ENCODE assay signal across 11 cellular contexts in genomic region chr19:55473613-55474012, GRCh38. TPM values are rescaled to one million over a fixed set of nuclear protein-coding genes. Genes with fewer than 3 reads are reported as not detected.
DNase-seq lines count a peak whose midpoint lies in the region; ATAC-seq and TF ChIP-seq lines count a peak whose summit lies in the region.
"Had no signal": no experiment of that assay in that cellular context is flagged by ENCODE, and none has a peak within 500 bp of the region (broad histone marks: within the 10 kb centered on the region; RNA-seq: fewer than 3 reads in every experiment).

No MANE protein-coding gene starts in this region.

- DNase-seq in EH (ENCODE audit: low read depth) (peak; percentile 46), Panc1 (ENCODE audit: low read depth, low spot score) (no peak), left kidney (ENCODE audit: low read depth, low spot score) (peak; percentile 49), GM19238 (ENCODE audit: insufficient read length, low spot score) (no peak), KBM-7 (no peak), NCI-H1417 treated with DMSO at 0.1 percent for 48 hours (lab: John Stamatoyannopoulos, UW) (no peak)
- DNase-seq: activated CD4-positive, alpha-beta memory T cell treated with anti-CD3 and anti-CD28 coated beads, Interleukin-2, amount 10 ng/mL, durations not matched to agents 7 days and 5 days; activated naive CD4-positive, alpha-beta T cell treated with Interleukin-2 at 50 U/mL for 16 hours; cerebellar nuclear complex; NCI-H2171 had no signal

- no peak overlapping the region for H3K4me3 ChIP-seq in Panc1 (ENCODE audit: low read depth in 2 of 2, low read length in 2 of 2)

- peaks cover 45% of the 10 kb centered on the region for H3K4me1 ChIP-seq in Panc1 (ENCODE audit: control insufficient read depth, insufficient read depth, low read length)

- H3K36me3 ChIP-seq in Panc1 (ENCODE audit: control insufficient read depth, insufficient read depth, low read length) = no peaks in the 10 kb centered on the region

- intact Hi-C loops in Panc1 (cut with micrococcal nuclease; ENCODE audit: unreplicated experiment) = no loop called here

- H3K27me3 ChIP-seq in Panc1 (ENCODE audit: control insufficient read depth, insufficient read depth, low read length) = no peaks in the 10 kb centered on the region

- no peaks in the 10 kb centered on the region for H3K9me3 ChIP-seq in Panc1 (ENCODE audit: control insufficient read depth, insufficient read depth, low read depth, low read length)

- no TSS peak for BruUV-seq in Panc1 (replicated peaks; lab: Mats Ljungman, UMichigan)

- POLR2A ChIA-PET in Panc1 (lab: Charles Lee) = interaction anchor here (1.0 kb wide), 1 partner anchor 12 kb away, joined by 3 read pairs; the partner anchor contains the start of gene ISOC2

- in situ Hi-C loops in Panc1 (cut with HindIII; ENCODE audit: low pct_unique_long_range_greater_than_20kb, low sequenced_read_pairs) (no loop called here), KBM-7 (cut with MboI; ENCODE audit: low pct_unique_long_range_greater_than_20kb, low sequenced_read_pairs) (no loop called here)

- peak overlapping the region; percentile 72 for H3K27ac ChIP-seq in Panc1 (ENCODE audit: low read length)

- ATAC-seq in Panc1 = no peak

- CTCF ChIA-PET in Panc1 (lab: Charles Lee) = interaction anchor here (0.8 kb wide), 1 partner anchor 11 kb away, joined by 3 read pairs; the partner anchor contains the start of gene NAT14

- no peak for TF ChIP-seq CTCF in Panc1 (IDR thresholded peaks at IDR 0.05)

RNA-seq across cellular contexts. Expression of gene ZNF628, which starts 2.8 kb away (rescaled TPM):
- total RNA-seq in Panc1 (2021; ENCODE audit: unreplicated experiment) = 21.7 TPM
- 20.0 TPM for polyA plus RNA-seq in Panc1 (2012; ENCODE audit: insufficient read length)

RNA-seq across cellular contexts. Expression of gene C19orf85, which starts 9.1 kb away (rescaled TPM):
- not detected for total RNA-seq in Panc1 (2021; ENCODE audit: unreplicated experiment)
- not detected for polyA plus RNA-seq in Panc1 (2012; ENCODE audit: insufficient read length)
- total RNA-seq: activated CD4-positive, alpha-beta memory T cell treated with anti-CD3 and anti-CD28 coated beads, Interleukin-2, amount 10 ng/mL, durations not matched to agents 7 days and 5 days; T-helper 2 cell treated with Interferon-gamma antibody and Interleukin-4, amounts not matched to agents 100 ng/mL and 5 ng/mL, for 36 hours had no signal

RNA-seq across cellular contexts. Expression of gene NAT14, which starts 11.4 kb away (rescaled TPM):
- 93.1 TPM for total RNA-seq in Panc1 (2021; ENCODE audit: unreplicated experiment)
- polyA plus RNA-seq in Panc1 (2012; ENCODE audit: insufficient read length) = 138 TPM

RNA-seq across cellular contexts. Expression of gene ISOC2, which starts 12.2 kb away (rescaled TPM):
- total RNA-seq in Panc1 (2021; ENCODE audit: unreplicated experiment) = 150 TPM
- 195 TPM for polyA plus RNA-seq in Panc1 (2012; ENCODE audit: insufficient read length)

RNA-seq across cellular contexts. Expression of gene SSC5D, which starts 14.6 kb away (rescaled TPM):
- total RNA-seq in Panc1 (2021; ENCODE audit: unreplicated experiment) = 13.0 TPM
- polyA plus RNA-seq in Panc1 (2012; ENCODE audit: insufficient read length) = 12.3 TPM

Comparison
In these comparisons a context has a peak if more than half of its experiments do, and no peak if none do; other contexts are left out.
1. DNase-seq: peak in EH (single experiment) and left kidney (single experiment); none in Panc1 (single experiment), GM19238 (single experiment), KBM-7 (single experiment) and NCI-H1417 treated with DMSO at 0.1 percent for 48 hours (single experiment).